20 cellular contexts compared by ENCODE assay signal in genomic region chr16:81566245-81567007, GRCh38.
A peak's percentile ranks its signal among the peaks of the same experiment; 100 is the strongest.
DNase-seq lines count a peak whose midpoint lies in the region; ATAC-seq, FAIRE-seq and TF ChIP-seq lines count a peak whose summit lies in the region.
"Had no signal": no experiment of that assay in that cellular context is flagged by ENCODE, and none has a peak within 500 bp of the region (broad histone marks: within the 10 kb centered on the region; RNA-seq: fewer than 3 reads in every experiment).

No MANE protein-coding gene starts in this region.

- WGBS in K562 (ENCODE audit: insufficient coverage, low coverage, missing lambda C conversion rate) = 97% methylated on average over 3 of the region's 3 CpGs
- 72% methylated on average over 3 of the region's 3 CpGs for WGBS in hepatocyte (ENCODE audit: low lambda C conversion rate, missing lambda C conversion rate)
- whole genome bisulfite sequencing in small intestine, 3 donors = 49 to 80% (median 49%) methylated on average over 3 of the region's 3 CpGs
- WGBS in body of pancreas, 2 donors = 98 to 100% methylated on average over 3 of the region's 3 CpGs

- H3K9me3 Mint-ChIP-seq in activated naive CD4-positive, alpha-beta T cell treated with anti-CD3 and anti-CD28 coated beads, Interleukin-2, amount 50 U/mL, for 24 hours = no peaks in the 10 kb centered on the region
- no peaks in the 10 kb centered on the region for H3K9me3 Mint-ChIP-seq in activated naive CD4-positive, alpha-beta T cell treated with anti-CD3 and anti-CD28 coated beads, Interleukin-2, amount 10 ng/mL, durations not matched to agents 7 days and 5 days
- H3K9me3 Mint-ChIP-seq: CD4-positive, alpha-beta T cell; GM23338 had no signal

- H4K20me1 ChIP-seq in K562 (replicated peaks; ENCODE audit: control insufficient read depth, insufficient read depth, low read length) (peaks cover 65% of the 10 kb centered on the region), hepatocyte (ENCODE audit: insufficient read depth, poor library complexity, severe bottlenecking) (peaks cover 40% of the 10 kb centered on the region)

- intact Hi-C loops in K562 (cut with micrococcal nuclease) (no loop called here), body of pancreas (cut with DNase I) (no loop called here), mucosa of descending colon (cut with DNase I, micrococcal nuclease) (no loop called here)

- H3K9me1 ChIP-seq in K562 (ENCODE audit: control insufficient read depth, insufficient read depth, low read length) = peaks cover 15% of the 10 kb centered on the region

- peaks cover 35% of the 10 kb centered on the region for H3K79me2 ChIP-seq in K562 (ENCODE audit: control insufficient read depth, insufficient read depth, low read length)
- H3K79me2 ChIP-seq in hepatocyte = peaks cover 93% of the 10 kb centered on the region

- in situ Hi-C loops in K562 (cut with MboI) (no loop called here), GM13977 (cut with MboI; ENCODE audit: low pct_unique_long_range_greater_than_20kb, low sequenced_read_pairs, unreplicated experiment) (no loop called here)

- TF ChIP-seq CTCF in K562 (IDR thresholded peaks at IDR 0.05 in 2 of 3, conservative IDR thresholded peaks at IDR 0.05 in 1 of 3; ENCODE audit: insufficient read depth in 2 of 3, low read depth in 1 of 3, low read length in 3 of 3) (no peak), hepatocyte (IDR thresholded peaks at IDR 0.05; ENCODE audit: poor library complexity) (no peak), body of pancreas (IDR thresholded peaks at IDR 0.05) (no peak), mucosa of descending colon (IDR thresholded peaks at IDR 0.05) (no peak), GM13977 (IDR thresholded peaks at IDR 0.05; ENCODE audit: extremely low read depth, insufficient read depth, missing control alignments) (no peak)

- TF ChIP-seq RAD21 in K562 (CRISPR knock-in tag; conservative IDR thresholded peaks at IDR 0.05 in 1 of 2, IDR thresholded peaks at IDR 0.05 in 1 of 2) = no peak

- H3K4me2 ChIP-seq in K562 (ENCODE audit: insufficient read depth, low read length) = no peak overlapping the region
- no peak overlapping the region for H3K4me2 ChIP-seq in hepatocyte
- H3K4me2 ChIP-seq: GM23338 had no signal

- BruUV-seq in K562 (replicated peaks; lab: Mats Ljungman, UMichigan) = no TSS peak

- TF ChIP-seq POLR2A in K562 (conservative IDR thresholded peaks at IDR 0.05) (no peak), body of pancreas (IDR thresholded peaks at IDR 0.05) (no peak)

- CTCF ChIA-PET in activated naive CD4-positive, alpha-beta T cell treated with anti-CD3 and anti-CD28 coated beads, Interleukin-2, amount 10 ng/mL, durations not matched to agents 7 days and 5 days (lab: Charles Lee) = no interaction called here
- CTCF ChIA-PET in K562 (lab: Yijun Ruan, JAX; ENCODE audit: low intra/inter-chr PET ratio) = no interaction called here

- H3K4me3 ChIP-seq in K562 (no peak overlapping the region), hepatocyte (no peak overlapping the region), small intestine (ENCODE audit: low read depth in 1 of 2, low read length in 2 of 2) (no peak overlapping the region), body of pancreas (no peak overlapping the region), mucosa of descending colon (no peak overlapping the region)
- H3K4me3 ChIP-seq: GM23338 had no signal

- H3K4me1 Mint-ChIP-seq in activated naive CD4-positive, alpha-beta T cell treated with anti-CD3 and anti-CD28 coated beads, Interleukin-2, amount 50 U/mL, for 24 hours = peaks cover 40% of the 10 kb centered on the region
- peaks cover 3% of the 10 kb centered on the region for H3K4me1 Mint-ChIP-seq in activated naive CD4-positive, alpha-beta T cell treated with anti-CD3 and anti-CD28 coated beads, Interleukin-2, amount 10 ng/mL, durations not matched to agents 7 days and 5 days

- H3K27me3 ChIP-seq in K562 (ENCODE audit: control insufficient read depth in 2 of 2, insufficient read depth in 2 of 2, low read length in 2 of 2) (no peaks in the 10 kb centered on the region), hepatocyte (no peaks in the 10 kb centered on the region), small intestine (ENCODE audit: control insufficient read depth in 2 of 2, insufficient read depth in 2 of 2, low read length in 2 of 2) (no peaks in the 10 kb centered on the region), body of pancreas (no peaks in the 10 kb centered on the region)
- H3K27me3 ChIP-seq: BE2C had no signal

- FAIRE-seq in K562 (lab: Jason Lieb, UNC) (no peak), small intestine (lab: Jason Lieb, UNC) (no peak)

- TF ChIP-seq EP300 in K562 (IDR thresholded peaks at IDR 0.05; ENCODE audit: low read length) = no peak

- H3K9me2 ChIP-seq in hepatocyte (replicated peaks; ENCODE audit: insufficient read depth) = no peaks in the 10 kb centered on the region

- H3K36me3 ChIP-seq in K562 (ENCODE audit: control insufficient read depth, insufficient read depth, low read length) (no peaks in the 10 kb centered on the region), hepatocyte (replicated peaks; ENCODE audit: insufficient read depth, low read depth) (no peaks in the 10 kb centered on the region), small intestine (ENCODE audit: control insufficient read depth in 2 of 2, insufficient read depth in 2 of 2, low read length in 2 of 2) (no peaks in the 10 kb centered on the region), body of pancreas (replicated peaks in 1 of 2; ENCODE audit: insufficient read depth in 1 of 2, low read depth in 2 of 2) (no peaks in the 10 kb centered on the region), mucosa of descending colon (ENCODE audit: low read depth) (no peaks in the 10 kb centered on the region)
- H3K36me3 ChIP-seq: BE2C had no signal

- no peak for DNase-seq in activated naive CD4-positive, alpha-beta T cell treated with anti-CD3 and anti-CD28 coated beads, Interleukin-2, amount 10 ng/mL, durations not matched to agents 7 days and 5 days
- DNase-seq in K562 (ENCODE audit: extremely low read depth in 1 of 4, low spot score in 3 of 4) (no peak), hepatocyte (ENCODE audit: low spot score) (no peak), small intestine (peak; percentile 68), body of pancreas (no peak), mucosa of descending colon (no peak), GM13977 (ENCODE audit: low spot score) (no peak)
- DNase-seq: 8988T; BE2C; Calu3; CD4-positive, alpha-beta T cell; GF-D8; Karpas-422; NCI-H1417 treated with DMSO at 0.1 percent for 48 hours; NCI-H1930; NCI-H226; NCI-H524; NCI-H82 had no signal

- H3K27me3 Mint-ChIP-seq in activated naive CD4-positive, alpha-beta T cell treated with anti-CD3 and anti-CD28 coated beads, Interleukin-2, amount 50 U/mL, for 24 hours = no peaks in the 10 kb centered on the region
- H3K27me3 Mint-ChIP-seq in activated naive CD4-positive, alpha-beta T cell treated with anti-CD3 and anti-CD28 coated beads, Interleukin-2, amount 10 ng/mL, durations not matched to agents 7 days and 5 days = no peaks in the 10 kb centered on the region
- H3K27me3 Mint-ChIP-seq: CD4-positive, alpha-beta T cell had no signal

- H3K27ac ChIP-seq in K562 (ENCODE audit: extremely low read depth, low read depth, low read length) (no peak overlapping the region), hepatocyte (peak overlapping the region; percentile 21), small intestine (ENCODE audit: low read depth in 1 of 2, low read length in 1 of 2) (peak overlapping the region; percentile 16 to 37), body of pancreas (no peak overlapping the region)

- no peak overlapping the region for H3K9ac ChIP-seq in K562 (ENCODE audit: insufficient read depth in 1 of 2, low read depth in 2 of 2, low read length in 2 of 2)

- H2AFZ ChIP-seq in K562 (ENCODE audit: low read depth, low read length) (no peak overlapping the region), hepatocyte (no peak overlapping the region)
- H2AFZ ChIP-seq: GM23338 had no signal

- H3K4me3 Mint-ChIP-seq in activated naive CD4-positive, alpha-beta T cell treated with anti-CD3 and anti-CD28 coated beads, Interleukin-2, amount 50 U/mL, for 24 hours = no peak overlapping the region
- H3K4me3 Mint-ChIP-seq in activated naive CD4-positive, alpha-beta T cell treated with anti-CD3 and anti-CD28 coated beads, Interleukin-2, amount 10 ng/mL, durations not matched to agents 7 days and 5 days = no peak overlapping the region
- H3K4me3 Mint-ChIP-seq: CD4-positive, alpha-beta T cell; GM23338 had no signal

- peak overlapping the region; percentile 79 for H3K27ac Mint-ChIP-seq in activated naive CD4-positive, alpha-beta T cell treated with anti-CD3 and anti-CD28 coated beads, Interleukin-2, amount 50 U/mL, for 24 hours
- no peak overlapping the region for H3K27ac Mint-ChIP-seq in activated naive CD4-positive, alpha-beta T cell treated with anti-CD3 and anti-CD28 coated beads, Interleukin-2, amount 10 ng/mL, durations not matched to agents 7 days and 5 days
- H3K27ac Mint-ChIP-seq: CD4-positive, alpha-beta T cell; GM23338 had no signal

- POLR2A ChIA-PET in K562 (lab: Yijun Ruan, JAX) = interaction anchor here (1.2 kb wide), 2 partner anchors 20 to 24 kb away, joined by 3 read pairs; no protein-coding TSS in a partner anchor

- no peaks in the 10 kb centered on the region for H3K9me3 ChIP-seq in K562 (replicated peaks; ENCODE audit: control insufficient read depth, insufficient read depth, low read depth, low read length)
- no peaks in the 10 kb centered on the region for H3K9me3 ChIP-seq in hepatocyte (ENCODE audit: low read depth)
- no peaks in the 10 kb centered on the region for H3K9me3 ChIP-seq in small intestine (ENCODE audit: control insufficient read depth, low read depth)
- no peaks in the 10 kb centered on the region for H3K9me3 ChIP-seq in body of pancreas
- no peaks in the 10 kb centered on the region for H3K9me3 ChIP-seq in mucosa of descending colon
- H3K9me3 ChIP-seq: BE2C had no signal

- peaks cover 0 to 3% of the 10 kb centered on the region in 2 experiments; a peak in 1 of 5 replicates for H3K4me1 ChIP-seq in K562 (replicated peaks in 1 of 2; ENCODE audit: control insufficient read depth in 2 of 2, insufficient read depth in 2 of 2, low read length in 2 of 2)
- H3K4me1 ChIP-seq in hepatocyte (ENCODE audit: insufficient read depth) = peaks cover 12% of the 10 kb centered on the region
- peaks cover 7 to 12% of the 10 kb centered on the region in 2 donors for H3K4me1 ChIP-seq in small intestine (ENCODE audit: control insufficient read depth in 2 of 2, insufficient read depth in 1 of 2, low read depth in 1 of 2, low read length in 1 of 2)
- peaks cover 10% of the 10 kb centered on the region for H3K4me1 ChIP-seq in body of pancreas
- peaks cover 4% of the 10 kb centered on the region for H3K4me1 ChIP-seq in mucosa of descending colon (ENCODE audit: low read depth)
- H3K4me1 ChIP-seq: BE2C had no signal

- no peak for ATAC-seq in K562
- ATAC-seq in body of pancreas = no peak
- no peak for ATAC-seq in mucosa of descending colon

- peaks cover 5% of the 10 kb centered on the region for H3K36me3 Mint-ChIP-seq in activated naive CD4-positive, alpha-beta T cell treated with anti-CD3 and anti-CD28 coated beads, Interleukin-2, amount 50 U/mL, for 24 hours
- H3K36me3 Mint-ChIP-seq in activated naive CD4-positive, alpha-beta T cell treated with anti-CD3 and anti-CD28 coated beads, Interleukin-2, amount 10 ng/mL, durations not matched to agents 7 days and 5 days = peaks cover 1% of the 10 kb centered on the region

TF ChIP-seq in K562, 482 proteins besides CTCF, POLR2A, EP300 and RAD21 (continues in another document):
- peak; percentile 74 for TF ChIP-seq RBM25 (IDR thresholded peaks at IDR 0.05; ENCODE audit: low read depth, low read length, severe bottlenecking)
- TF ChIP-seq HNRNPUL1 (IDR thresholded peaks at IDR 0.05; ENCODE audit: low read length) = no peak

Comparison
In these comparisons a context has a peak if more than half of its experiments do, and no peak if none do; other contexts are left out.
1. H3K27ac ChIP-seq: peak in hepatocyte (single experiment) and small intestine (2 of 2); none in K562 (single experiment) and body of pancreas (0 of 4).